In the genomic region with DNA sequence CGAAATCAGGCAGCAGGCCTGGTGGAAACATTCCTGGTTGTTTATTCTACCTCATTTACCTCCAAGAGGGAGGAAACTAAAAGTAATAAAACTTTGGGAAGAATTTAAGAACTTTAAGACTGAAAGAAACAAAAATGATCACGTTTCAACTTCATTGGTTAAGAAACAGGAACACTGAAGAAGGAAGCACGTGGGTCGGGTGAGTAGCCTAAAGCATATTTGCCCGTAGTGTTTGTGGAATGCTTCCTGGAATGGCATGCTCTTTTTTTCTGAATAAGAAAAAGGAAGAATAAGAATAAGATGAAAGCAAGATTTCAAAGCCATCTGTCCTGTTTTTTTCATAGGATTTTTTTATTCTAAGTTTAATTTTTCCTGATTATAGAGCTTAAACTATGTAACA, we compare ENCODE assay signal across 28 cellular contexts.
DNase-seq lines count a peak whose midpoint lies in the region; ATAC-seq and TF ChIP-seq lines count a peak whose summit lies in the region.
"Had no signal": no experiment of that assay in that cellular context is flagged by ENCODE, and none has a peak within 500 bp of the region (broad histone marks: within the 10 kb centered on the region; RNA-seq: fewer than 3 reads in every experiment).

No MANE protein-coding gene starts in this region.

- no peak overlapping the region for H3K27ac Mint-ChIP-seq in GM23338
- peak overlapping the region; percentile 66 for H3K27ac Mint-ChIP-seq in chondrocyte (ENCODE audit: unreplicated experiment)
- H3K27ac Mint-ChIP-seq in activated T-cell treated with anti-CD3 and anti-CD28 coated beads, Interleukin-2, amount 50 U/mL, for 24 hours, result no peak overlapping the region
- H3K27ac Mint-ChIP-seq: activated CD4-positive, alpha-beta T cell treated with anti-CD3 and anti-CD28 coated beads for 36 hours; activated CD8-positive, alpha-beta T cell treated with anti-CD3 and anti-CD28 coated beads for 36 hours; activated naive CD4-positive, alpha-beta T cell treated with anti-CD3 and anti-CD28 coated beads, Interleukin-2, amount 50 U/mL, for 72 hours; CD4-positive, alpha-beta memory T cell; H9; type B pancreatic cell had no signal

- H3K4me3 ChIP-seq in BLaER1 (no peak overlapping the region), GM23338 (no peak overlapping the region), parathyroid adenoma (ENCODE audit: low read depth, low read length) (no peak overlapping the region)
- H3K4me3 ChIP-seq: coronary artery, PC-9, sigmoid colon had no signal

- no peaks in the 10 kb centered on the region; the same call in 2 of the 3 replicates for H3K9me3 Mint-ChIP-seq in GM23338
- no peaks in the 10 kb centered on the region for H3K9me3 Mint-ChIP-seq in chondrocyte (ENCODE audit: low read depth)
- no peaks in the 10 kb centered on the region for H3K9me3 Mint-ChIP-seq in activated T-cell treated with anti-CD3 and anti-CD28 coated beads, Interleukin-2, amount 50 U/mL, for 24 hours
- H3K9me3 Mint-ChIP-seq: activated CD8-positive, alpha-beta T cell treated with anti-CD3 and anti-CD28 coated beads for 36 hours; CD4-positive, alpha-beta memory T cell; H9; type B pancreatic cell had no signal

- H3K27ac ChIP-seq in BLaER1 (no peak overlapping the region), GM23338 (ENCODE audit: low read depth) (no peak overlapping the region), parathyroid adenoma (peak overlapping the region; percentile 36)
- H3K27ac ChIP-seq: coronary artery, PC-9, sigmoid colon had no signal

- peaks cover 2% of the 10 kb centered on the region; the same call in 1 of the 2 replicates for H3K9me2 ChIP-seq in GM23338 (ENCODE audit: insufficient read depth)

- H3F3A ChIP-seq in GM23338 (replicated peaks; ENCODE audit: low read depth), result no peaks in the 10 kb centered on the region

- H3K4me1 ChIP-seq in BLaER1, result peaks cover 74% of the 10 kb centered on the region
- peaks cover 27% of the 10 kb centered on the region for H3K4me1 ChIP-seq in GM23338 (ENCODE audit: insufficient read depth)
- peaks cover 26% of the 10 kb centered on the region for H3K4me1 ChIP-seq in parathyroid adenoma

- DNase-seq in GM23338 (ENCODE audit: low spot score), result peak; percentile 55
- no peak for DNase-seq in chondrocyte (ENCODE audit: low spot score)
- no peak for DNase-seq in activated T-cell treated with anti-CD3 and anti-CD28 coated beads, Interleukin-2, amount 50 U/mL, for 24 hours
- no peak for DNase-seq in H4 (ENCODE audit: low spot score)
- DNase-seq: activated CD4-positive, alpha-beta T cell treated with anti-CD3 and anti-CD28 coated beads for 36 hours; activated CD8-positive, alpha-beta T cell treated with anti-CD3 and anti-CD28 coated beads for 36 hours; anterior cingulate cortex; CD4-positive, alpha-beta memory T cell; DND-41; effector memory CD4-positive, alpha-beta T cell; erythroblast; glutamatergic neuron; H9; NCI-H1436; NCI-H226; NCI-H69; PC-9; sigmoid colon; stimulated activated CD4-positive, alpha-beta T cell treated with anti-CD3 and anti-CD28 coated beads, Interleukin-12 subunit alpha, Interleukin-12 subunit beta, amount 100 ng/mL, for 4 hours; stimulated activated CD4-positive, alpha-beta T cell treated with anti-CD3 and anti-CD28 coated beads, Interleukin-2, amount 100 ng/mL, for 48 hours; T-helper 2 cell had no signal

- H2AFZ ChIP-seq in GM23338, result no peak overlapping the region
- H2AFZ ChIP-seq in parathyroid adenoma, result no peak overlapping the region
- H2AFZ ChIP-seq: PC-9 had no signal

- H3K27me3 ChIP-seq in BLaER1, result no peaks in the 10 kb centered on the region
- no peaks in the 10 kb centered on the region for H3K27me3 ChIP-seq in GM23338 (ENCODE audit: insufficient read depth)
- H3K27me3 ChIP-seq in parathyroid adenoma (ENCODE audit: control insufficient read depth, insufficient read depth, low read length), result no peaks in the 10 kb centered on the region
- H3K27me3 ChIP-seq: sigmoid colon had no signal

- ATAC-seq in GM23338 (no peak), GM18498 (IDR thresholded peaks at IDR 0.05; ENCODE audit: unreplicated experiment) (no peak), HG02840 (IDR thresholded peaks at IDR 0.05; ENCODE audit: low FRiP score, unreplicated experiment) (no peak)
- ATAC-seq: activated CD4-positive, alpha-beta T cell treated with anti-CD3 and anti-CD28 coated beads for 36 hours; activated CD8-positive, alpha-beta T cell treated with anti-CD3 and anti-CD28 coated beads for 36 hours; activated naive CD4-positive, alpha-beta T cell treated with anti-CD3 and anti-CD28 coated beads, Interleukin-2, amount 50 U/mL, for 72 hours had no signal

- H3K9me3 ChIP-seq in BLaER1 (0 out of 2 replicates have a peak, but pooled peaks cover 2% of the 10 kb centered on the region), parathyroid adenoma (ENCODE audit: control insufficient read depth, low read length) (no peaks in the 10 kb centered on the region)
- H3K9me3 ChIP-seq: sigmoid colon had no signal

- H4K20me1 ChIP-seq in BLaER1 (no peaks in the 10 kb centered on the region; the same call in 1 of the 2 replicates), GM23338 (replicated peaks; ENCODE audit: insufficient read depth) (no peaks in the 10 kb centered on the region; the same call in 1 of the 2 replicates)

- no peaks in the 10 kb centered on the region for H3K79me2 ChIP-seq in GM23338 (replicated peaks; ENCODE audit: insufficient read depth)
- no peaks in the 10 kb centered on the region for H3K79me2 ChIP-seq in parathyroid adenoma

- H3K4me1 Mint-ChIP-seq in GM23338 (peaks cover 6% of the 10 kb centered on the region), chondrocyte (ENCODE audit: low read depth) (peaks cover 30% of the 10 kb centered on the region)
- peaks cover 2% of the 10 kb centered on the region for H3K4me1 Mint-ChIP-seq in activated T-cell treated with anti-CD3 and anti-CD28 coated beads, Interleukin-2, amount 50 U/mL, for 24 hours (ENCODE audit: low read depth)
- H3K4me1 Mint-ChIP-seq: activated CD4-positive, alpha-beta T cell treated with anti-CD3 and anti-CD28 coated beads for 36 hours had no signal

- H3K4me3 Mint-ChIP-seq in GM23338, result no peak overlapping the region
- no peak overlapping the region for H3K4me3 Mint-ChIP-seq in chondrocyte (ENCODE audit: unreplicated experiment)
- H3K4me3 Mint-ChIP-seq in activated T-cell treated with anti-CD3 and anti-CD28 coated beads, Interleukin-2, amount 50 U/mL, for 24 hours, result no peak overlapping the region
- H3K4me3 Mint-ChIP-seq: activated CD4-positive, alpha-beta T cell treated with anti-CD3 and anti-CD28 coated beads for 36 hours; activated CD8-positive, alpha-beta T cell treated with anti-CD3 and anti-CD28 coated beads for 36 hours; CD4-positive, alpha-beta memory T cell; H9; type B pancreatic cell had no signal

- TF ChIP-seq CTCF in GM23338 (conservative IDR thresholded peaks at IDR 0.05; ENCODE audit: low read depth in 2 of 2) (no peak), chondrocyte (IDR thresholded peaks at IDR 0.05) (no peak), parathyroid adenoma (IDR thresholded peaks at IDR 0.05) (no peak)

- H3K36me3 ChIP-seq in BLaER1 (peaks cover 19% of the 10 kb centered on the region), GM23338 (ENCODE audit: insufficient read depth) (no peaks in the 10 kb centered on the region), parathyroid adenoma (ENCODE audit: control insufficient read depth, insufficient read depth, low read length) (no peaks in the 10 kb centered on the region)
- H3K36me3 ChIP-seq: sigmoid colon had no signal

- H3K36me3 Mint-ChIP-seq in GM23338 (ENCODE audit: low read depth) (peaks cover 6% of the 10 kb centered on the region; the same call in 2 of the 3 replicates), chondrocyte (ENCODE audit: low read depth) (peaks cover 3% of the 10 kb centered on the region)
- peaks cover 14% of the 10 kb centered on the region for H3K36me3 Mint-ChIP-seq in activated T-cell treated with anti-CD3 and anti-CD28 coated beads, Interleukin-2, amount 50 U/mL, for 24 hours (ENCODE audit: low read depth)

- H3K4me2 ChIP-seq in BLaER1 (peak overlapping the region; percentile 54), GM23338 (peak overlapping the region; percentile 7; the same call in 1 of the 2 replicates), parathyroid adenoma (ENCODE audit: low read length) (no peak overlapping the region)
- H3K4me2 ChIP-seq: PC-9 had no signal

- peaks cover 2% of the 10 kb centered on the region for H3K27me3 Mint-ChIP-seq in GM23338 (ENCODE audit: insufficient read depth, low read depth, poor library complexity)
- H3K27me3 Mint-ChIP-seq in chondrocyte (ENCODE audit: low read depth), result no peaks in the 10 kb centered on the region
- no peaks in the 10 kb centered on the region for H3K27me3 Mint-ChIP-seq in activated T-cell treated with anti-CD3 and anti-CD28 coated beads, Interleukin-2, amount 50 U/mL, for 24 hours
- H3K27me3 Mint-ChIP-seq: activated CD4-positive, alpha-beta T cell treated with anti-CD3 and anti-CD28 coated beads for 36 hours; activated CD8-positive, alpha-beta T cell treated with anti-CD3 and anti-CD28 coated beads for 36 hours; CD4-positive, alpha-beta memory T cell; type B pancreatic cell had no signal

- H3K9ac ChIP-seq in BLaER1, result no peak overlapping the region
- H3K9ac ChIP-seq in parathyroid adenoma, result no peak overlapping the region

TF ChIP-seq in GM23338, 12 proteins besides CTCF, POLR2A, EP300 and RAD21 (continues in another document):
- TF ChIP-seq POLR2AphosphoS5 (IDR thresholded peaks at IDR 0.05; ENCODE audit: low read depth) (no peak), EZH2 (IDR thresholded peaks at IDR 0.05; ENCODE audit: low read depth, unreplicated experiment) (no peak), ZNF331 (CRISPR knock-in tag; IDR thresholded peaks at IDR 0.05; ENCODE audit: low read depth) (no peak), EZH2phosphoT487 (IDR thresholded peaks at IDR 0.05; ENCODE audit: unreplicated experiment) (no peak), ZNF114 (CRISPR knock-in tag; IDR thresholded peaks at IDR 0.05) (no peak), JUNB (IDR thresholded peaks at IDR 0.05; ENCODE audit: unreplicated experiment) (no peak), STAT1 (IDR thresholded peaks at IDR 0.05; ENCODE audit: unreplicated experiment) (no peak), CREB1 (CRISPR knock-in tag; IDR thresholded peaks at IDR 0.05; ENCODE audit: low read depth) (no peak)
- TF ChIP-seq, protein P1, sequence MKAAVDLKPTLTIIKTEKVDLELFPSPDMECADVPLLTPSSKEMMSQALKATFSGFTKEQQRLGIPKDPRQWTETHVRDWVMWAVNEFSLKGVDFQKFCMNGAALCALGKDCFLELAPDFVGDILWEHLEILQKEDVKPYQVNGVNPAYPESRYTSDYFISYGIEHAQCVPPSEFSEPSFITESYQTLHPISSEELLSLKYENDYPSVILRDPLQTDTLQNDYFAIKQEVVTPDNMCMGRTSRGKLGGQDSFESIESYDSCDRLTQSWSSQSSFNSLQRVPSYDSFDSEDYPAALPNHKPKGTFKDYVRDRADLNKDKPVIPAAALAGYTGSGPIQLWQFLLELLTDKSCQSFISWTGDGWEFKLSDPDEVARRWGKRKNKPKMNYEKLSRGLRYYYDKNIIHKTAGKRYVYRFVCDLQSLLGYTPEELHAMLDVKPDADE (IDR thresholded peaks at IDR 0.05), result no peak
